In the genomic region with DNA sequence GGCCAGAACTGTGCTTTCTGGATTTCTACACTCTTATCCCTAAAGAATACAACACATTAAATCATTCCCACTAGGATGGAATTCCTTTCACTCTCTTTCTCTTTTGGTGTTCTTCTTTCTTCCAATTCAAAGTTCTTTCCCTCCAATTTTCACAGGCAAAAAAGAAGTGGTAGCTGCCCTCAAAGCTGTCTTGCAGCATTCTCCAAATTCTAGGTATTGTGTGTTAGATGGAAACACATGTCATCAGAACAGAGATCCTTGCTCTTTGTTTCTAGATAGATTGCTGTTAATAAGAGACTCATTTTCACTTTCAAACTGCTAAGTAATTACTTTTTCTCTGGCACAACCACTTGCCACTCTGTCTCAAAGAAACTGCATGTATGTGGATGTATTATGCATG, we compare ENCODE assay signal across 1 cellular context.
TF ChIP-seq lines count a peak whose summit lies in the region.

No MANE protein-coding gene starts in this region.

TF ChIP-seq in H1, 55 proteins besides CTCF, POLR2A, EP300 and RAD21 (continued from another document):
- TF ChIP-seq CHD1 (IDR thresholded peaks at IDR 0.05; ENCODE audit: low read depth, low read length) (no peak), HDAC6 (IDR thresholded peaks at IDR 0.05; ENCODE audit: low read depth, low read length) (no peak), SP1 (IDR thresholded peaks at IDR 0.05; ENCODE audit: low read depth, low read length) (0 out of 2 replicates have a peak, but pooled peaks have one; percentile 25), RBBP5 (IDR thresholded peaks at IDR 0.05; ENCODE audit: borderline replicate concordance, low read depth, low read length) (no peak), TAF7 (optimal IDR thresholded peaks at IDR 0.05; ENCODE audit: borderline replicate concordance, low read depth, low read length) (no peak)
TF ChIP-seq in H1: peak in this region for 2.
